In genomic region chr18:61334491-61334850, GRCh38 we compare ENCODE assay signal across 12 cellular contexts. TPM values are rescaled to one million over a fixed set of nuclear protein-coding genes. Genes with fewer than 3 reads are reported as not detected.
A peak's percentile ranks its signal among the peaks of the same experiment; 100 is the strongest.
DNase-seq lines count a peak whose midpoint lies in the region; ATAC-seq and TF ChIP-seq lines count a peak whose summit lies in the region.
"Had no signal": no experiment of that assay in that cellular context is flagged by ENCODE, and none has a peak within 500 bp of the region (broad histone marks: within the 10 kb centered on the region; RNA-seq: fewer than 3 reads in every experiment).

No MANE protein-coding gene starts in this region.

- no peaks in the 10 kb centered on the region for H3K4me1 ChIP-seq in ascending aorta

- TF ChIP-seq CTCF in ascending aorta (IDR thresholded peaks at IDR 0.05), result no peak

- H3K4me3 ChIP-seq in ascending aorta, result peak overlapping the region; percentile 25 to 49

- H3K27ac ChIP-seq in ascending aorta, result no peak overlapping the region
- H3K27ac ChIP-seq: C4-2B had no signal

- ATAC-seq in GM21381 (IDR thresholded peaks at IDR 0.05; ENCODE audit: unreplicated experiment), result no peak
- ATAC-seq in GM21723 (IDR thresholded peaks at IDR 0.05; ENCODE audit: unreplicated experiment), result no peak
- ATAC-seq in GM19035 (IDR thresholded peaks at IDR 0.05; ENCODE audit: unreplicated experiment), result no peak
- ATAC-seq: activated naive CD8-positive, alpha-beta T cell treated with anti-CD3 and anti-CD28 coated beads, Interleukin-2, amount 50 U/mL, for 24 hours had no signal

- H3K27me3 ChIP-seq in ascending aorta, result no peaks in the 10 kb centered on the region

- DNase-seq in AG20443 (ENCODE audit: low spot score) (peak; percentile 31), ascending aorta (ENCODE audit: low spot score in 2 of 2) (no peak), hippocampal formation (lab: John Stamatoyannopoulos, UW) (peak; percentile 68 to 79), posterior cingulate gyrus (peak; percentile 49 to 95 (median 67)), NCI-H1092 treated with DMSO at 0.1 percent for 48 hours (lab: John Stamatoyannopoulos, UW) (no peak)
- DNase-seq: activated CD4-positive, alpha-beta T cell treated with anti-CD3 and anti-CD28 coated beads for 4 hours; activated naive CD8-positive, alpha-beta T cell treated with anti-CD3 and anti-CD28 coated beads, Interleukin-2, amount 50 U/mL, for 24 hours; NCI-H1417 treated with DMSO at 0.1 percent for 48 hours had no signal

- H3K9me3 ChIP-seq in ascending aorta, result no peaks in the 10 kb centered on the region

- no peaks in the 10 kb centered on the region for H3K36me3 ChIP-seq in ascending aorta

- intact Hi-C loops in ascending aorta (cut with DNase I) (no loop called here), posterior cingulate gyrus (cut with DNase I) (loop anchor here (5.0 kb wide), 1 partner anchor 73 kb away; no protein-coding TSS in a partner anchor)

RNA-seq across cellular contexts. Expression of gene CDH20, which starts 1.2 kb away (rescaled TPM):
- not detected for total RNA-seq in ascending aorta

Comparison
In these comparisons a context has a peak if more than half of its experiments do, and no peak if none do; other contexts are left out.
1. DNase-seq: peak in AG20443 (single experiment), hippocampal formation (2 of 2) and posterior cingulate gyrus (10 of 10); none in ascending aorta (0 of 2) and NCI-H1092 treated with DMSO at 0.1 percent for 48 hours (single experiment).